ENCODE assay signal across 8 cellular contexts in genomic region chr1:19010995-19011696, GRCh38. TPM values are rescaled to one million over a fixed set of nuclear protein-coding genes. Genes with fewer than 3 reads are reported as not detected.
DNase-seq lines count a peak whose midpoint lies in the region; ATAC-seq lines count a peak whose summit lies in the region.

No MANE protein-coding gene starts in this region.

- peak; percentile 93 for ATAC-seq in central memory CD8-positive, alpha-beta T cell (replicated peaks; ENCODE audit: extremely low read depth, poor library complexity, severe bottlenecking)

- POLR2A ChIA-PET in CD4-positive, alpha-beta memory T cell (lab: Charles Lee; ENCODE audit: partially characterized antibody), result interaction anchor here (1.4 kb wide), 1 partner anchor 108 kb away, joined by 3 read pairs; the partner anchor contains the start of gene ALDH4A1

- H3K9ac ChIP-seq in HUES48 (ENCODE audit: low read depth, low read length), result no peak overlapping the region

- intact Hi-C loops in CD4-positive, alpha-beta memory T cell (cut with micrococcal nuclease), result loop anchor here (1.0 kb wide), 1 partner anchor 63 kb away; no protein-coding TSS in a partner anchor

- peaks cover 0 to under 1% of the 10 kb centered on the region in 2 donors for H3K27me3 Mint-ChIP-seq in CD4-positive, alpha-beta memory T cell
- peaks cover 10% of the 10 kb centered on the region for H3K27me3 Mint-ChIP-seq in central memory CD8-positive, alpha-beta T cell

- peaks cover 15 to 27% (median 18%) of the 10 kb centered on the region in 4 donors for H3K4me1 Mint-ChIP-seq in CD4-positive, alpha-beta memory T cell
- H3K4me1 Mint-ChIP-seq in central memory CD8-positive, alpha-beta T cell, result peaks cover 23% of the 10 kb centered on the region

- peak; percentile 44 to 63 (median 48) for DNase-seq in CD4-positive, alpha-beta memory T cell
- DNase-seq in activated CD4-positive, CD25-positive, alpha-beta regulatory T cell treated with anti-CD3 and anti-CD28 coated beads, Interleukin-2, amount 50 U/mL, for 72 hours, result peak; percentile 73
- peak; percentile 30 to 33 for DNase-seq in central memory CD8-positive, alpha-beta T cell (ENCODE audit: low spot score in 2 of 2)
- peak; percentile 52 for DNase-seq in medulla oblongata (ENCODE audit: extremely low spot score)
- peak; percentile 79 to 84 for DNase-seq in stimulated activated CD8-positive, alpha-beta memory T cell treated with anti-CD3 and anti-CD28 coated beads, Interleukin-15, amount 100 ng/mL, for 48 hours (ENCODE audit: low read depth in 2 of 2)
- DNase-seq in NCI-H2227 (lab: John Stamatoyannopoulos, UW; ENCODE audit: unreplicated experiment), result no peak
- DNase-seq in COLO668 (lab: John Stamatoyannopoulos, UW; ENCODE audit: unreplicated experiment), result no peak

- H3K27me3 ChIP-seq in CD4-positive, alpha-beta memory T cell (ENCODE audit: insufficient read depth, low read length), result no peaks in the 10 kb centered on the region
- H3K27me3 ChIP-seq in HUES48 (ENCODE audit: control insufficient read depth, insufficient read depth, low read length), result no peaks in the 10 kb centered on the region

- peak overlapping the region; percentile 46 to 78 (median 62) for H3K4me3 Mint-ChIP-seq in CD4-positive, alpha-beta memory T cell
- peak overlapping the region; percentile 67 for H3K4me3 Mint-ChIP-seq in central memory CD8-positive, alpha-beta T cell

- H3K4me1 ChIP-seq in CD4-positive, alpha-beta memory T cell (ENCODE audit: insufficient read depth, low read length), result peaks cover 18% of the 10 kb centered on the region
- peaks cover 22% of the 10 kb centered on the region for H3K4me1 ChIP-seq in HUES48 (ENCODE audit: control insufficient read depth, insufficient read depth, low read length)

- no peaks in the 10 kb centered on the region for H3K9me3 ChIP-seq in CD4-positive, alpha-beta memory T cell (ENCODE audit: control insufficient read depth in 1 of 2, low read length in 2 of 2)
- no peaks in the 10 kb centered on the region for H3K9me3 ChIP-seq in HUES48 (ENCODE audit: control insufficient read depth, insufficient read depth, low read length)

- no peaks in the 10 kb centered on the region for H3K36me3 ChIP-seq in CD4-positive, alpha-beta memory T cell (ENCODE audit: insufficient read depth, low read length)
- H3K36me3 ChIP-seq in HUES48 (ENCODE audit: control insufficient read depth, insufficient read depth, low read length), result no peaks in the 10 kb centered on the region

- peak overlapping the region; percentile 37 to 93 (median 58) for H3K27ac Mint-ChIP-seq in CD4-positive, alpha-beta memory T cell
- H3K27ac Mint-ChIP-seq in central memory CD8-positive, alpha-beta T cell (ENCODE audit: low read depth), result peak overlapping the region; percentile 70

- no peaks in the 10 kb centered on the region for H3K36me3 Mint-ChIP-seq in CD4-positive, alpha-beta memory T cell
- H3K36me3 Mint-ChIP-seq in central memory CD8-positive, alpha-beta T cell (ENCODE audit: insufficient read depth), result no peaks in the 10 kb centered on the region

- H3K27ac ChIP-seq in CD4-positive, alpha-beta memory T cell (ENCODE audit: low read depth, low read length), result no peak overlapping the region
- peak overlapping the region; percentile 90 for H3K27ac ChIP-seq in HUES48 (ENCODE audit: low read depth, low read length)

- H3K4me3 ChIP-seq in CD4-positive, alpha-beta memory T cell (ENCODE audit: low read length in 2 of 2), result peak overlapping the region in 1 of 2 donors; percentile 14
- no peak overlapping the region for H3K4me3 ChIP-seq in HUES48 (ENCODE audit: low read depth, low read length)

- CTCF ChIA-PET in CD4-positive, alpha-beta memory T cell (lab: Charles Lee; ENCODE audit: partially characterized antibody), result interaction anchor here (0.8 to 1.9 kb wide), 2 partner anchors 85 to 126 kb away, joined by 3 to 7 read pairs; no protein-coding TSS in a partner anchor

- H3K9me3 Mint-ChIP-seq in CD4-positive, alpha-beta memory T cell, result no peaks in the 10 kb centered on the region
- no peaks in the 10 kb centered on the region for H3K9me3 Mint-ChIP-seq in central memory CD8-positive, alpha-beta T cell

RNA-seq across cellular contexts. Expression of gene IFFO2, which starts 54.7 kb away (rescaled TPM):
- total RNA-seq in CD4-positive, alpha-beta memory T cell, result 10 to 100 TPM; 39.0 to 41.3 TPM
- polyA plus RNA-seq in CD4-positive, alpha-beta memory T cell, result 1 to 10 TPM; 1.3 to 5.2 TPM

Comparison
In these comparisons a context has a peak if more than half of its experiments do, and no peak if none do; other contexts are left out.
1. DNase-seq: peak in CD4-positive, alpha-beta memory T cell (5 of 5), activated CD4-positive, CD25-positive, alpha-beta regulatory T cell treated with anti-CD3 and anti-CD28 coated beads, Interleukin-2, amount 50 U/mL, for 72 hours (single experiment), central memory CD8-positive, alpha-beta T cell (2 of 2), medulla oblongata (single experiment) and stimulated activated CD8-positive, alpha-beta memory T cell treated with anti-CD3 and anti-CD28 coated beads, Interleukin-15, amount 100 ng/mL, for 48 hours (2 of 2); none in NCI-H2227 (single experiment) and COLO668 (single experiment).